In genomic region chr9:137273616-137274320, GRCh38 we compare ENCODE assay signal across 1 cellular context.
TF ChIP-seq lines count a peak whose summit lies in the region.

No MANE protein-coding gene starts in this region.

TF ChIP-seq in IMR-90, 13 proteins besides CTCF, POLR2A, EP300 and RAD21 (continued from another document):
- TF ChIP-seq RFX5 (IDR thresholded peaks at IDR 0.05; ENCODE audit: low read depth, low read length), result no peak
